Comparison of ENCODE assay signal across 9 cellular contexts in the genomic region with DNA sequence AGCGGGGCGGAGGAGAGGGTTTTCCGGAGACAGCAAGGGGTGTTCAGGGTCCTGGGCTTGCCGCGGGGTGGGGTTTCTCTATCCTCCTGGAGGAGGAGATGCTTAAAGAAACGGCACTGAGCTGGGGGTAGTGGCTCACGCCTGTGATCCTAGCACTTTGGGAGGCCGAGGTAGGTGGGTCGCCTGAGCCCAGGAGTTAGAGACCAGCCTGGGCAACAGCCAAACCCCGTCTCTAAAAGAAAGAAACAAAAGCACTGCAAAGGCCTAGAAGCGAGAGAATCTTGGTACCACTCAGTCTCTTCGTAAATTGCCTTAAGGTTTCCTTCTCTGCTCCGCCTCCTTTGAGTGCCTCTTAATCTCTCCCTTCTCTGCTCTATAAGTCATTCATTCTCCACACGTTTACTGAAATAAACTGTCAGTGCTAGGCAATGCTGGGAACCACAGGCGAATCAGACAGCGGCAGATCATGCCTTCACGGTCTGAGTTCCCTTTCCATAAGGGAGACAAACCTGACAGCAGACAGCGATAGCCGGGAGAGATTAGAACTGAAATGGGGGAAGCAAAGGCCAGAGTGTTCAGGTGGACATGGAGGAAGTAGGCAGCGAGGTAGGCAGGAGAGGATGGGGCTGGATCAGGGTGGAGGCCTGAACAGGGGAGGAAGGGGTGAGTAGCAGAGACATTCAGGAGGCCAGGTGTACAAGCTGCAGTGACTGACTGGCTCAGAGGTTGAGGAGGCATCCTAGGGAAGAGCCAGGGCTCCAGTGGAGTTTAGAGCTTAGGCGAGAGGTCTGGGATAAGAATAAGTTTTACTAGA. TPM values are rescaled to one million over a fixed set of nuclear protein-coding genes. Genes with fewer than 3 reads are reported as not detected.
DNase-seq lines count a peak whose midpoint lies in the region; ATAC-seq and TF ChIP-seq lines count a peak whose summit lies in the region.
"Had no signal": no experiment of that assay in that cellular context is flagged by ENCODE, and none has a peak within 500 bp of the region (broad histone marks: within the 10 kb centered on the region; RNA-seq: fewer than 3 reads in every experiment).

No MANE protein-coding gene starts in this region.

- no peaks in the 10 kb centered on the region for H3K27me3 ChIP-seq in H7 (ENCODE audit: control insufficient read depth, insufficient read depth, low read length)
- no peaks in the 10 kb centered on the region for H3K27me3 ChIP-seq in right atrium auricular region

- intact Hi-C loops in head of caudate nucleus (cut with DNase I): loop anchor here (5.0 to 10.0 kb wide), 3 partner anchors 215 to 233 kb away; a partner anchor contains a TSS

- DNase-seq in H7: no peak
- no peak for DNase-seq in right atrium auricular region (ENCODE audit: low spot score)
- DNase-seq in D341Med (ENCODE audit: low spot score): no peak
- no peak for DNase-seq in head of caudate nucleus

- no peaks in the 10 kb centered on the region for H3K9me3 ChIP-seq in right atrium auricular region

- peak overlapping the region; percentile 98 for H3K4me3 ChIP-seq in H7 (ENCODE audit: insufficient read depth, low read depth, low read length)
- H3K4me3 ChIP-seq in WI38 (ENCODE audit: low read depth, low read length): peak overlapping the region; percentile 100
- peak overlapping the region; percentile 92 to 99 for H3K4me3 ChIP-seq in right atrium auricular region
- peak overlapping the region; percentile 78 to 95 (median 83) for H3K4me3 ChIP-seq in skin epidermis

- ATAC-seq in GM21576 (IDR thresholded peaks at IDR 0.05; ENCODE audit: unreplicated experiment) (no peak), HG03039 (IDR thresholded peaks at IDR 0.05; ENCODE audit: unreplicated experiment) (no peak)

- H3K4me1 ChIP-seq in right atrium auricular region: peaks cover 0 to 23% of the 10 kb centered on the region in 2 donors

- H3K27ac ChIP-seq in right atrium auricular region (peak overlapping the region; percentile 88 to 93), skin epidermis (peak overlapping the region; percentile 63 to 99 (median 92))

- H3K36me3 ChIP-seq in H7 (replicated peaks; ENCODE audit: control insufficient read depth, insufficient read depth, low read length) (peaks cover 19% of the 10 kb centered on the region), right atrium auricular region (peaks cover 41% of the 10 kb centered on the region)

- TF ChIP-seq CTCF in WI38 (IDR thresholded peaks at IDR 0.05; ENCODE audit: low read depth, low read length) (0 out of 2 replicates have a peak, but pooled peaks have one; percentile 4), right atrium auricular region (IDR thresholded peaks at IDR 0.05) (no peak)

RNA-seq across cellular contexts. Expression of a gene that starts 0.6 kb away (rescaled TPM):
- 408 and 422 TPM in 2 replicates for total RNA-seq in H7 (2014; rRNA removed; shearing (Covaris generic))
- total RNA-seq in right atrium auricular region: 100 to 1,000 TPM; 716 to 786 TPM

RNA-seq across cellular contexts. Expression of a gene that starts 1.8 kb away (rescaled TPM):
- total RNA-seq in H7 (2014; rRNA removed; shearing (Covaris generic)): 8.2 and 13.7 TPM in 2 replicates
- total RNA-seq in right atrium auricular region: 1 to 10 TPM in 1 of 2 donors, under 1 TPM in 1; 0.83 to 4.2 TPM
- total RNA-seq: glomerular endothelial cell had no signal

RNA-seq across cellular contexts. Expression of a gene that starts 27.9 kb away (rescaled TPM):
- total RNA-seq in H7 (2014; rRNA removed; shearing (Covaris generic)): 163 and 226 TPM in 2 replicates
- total RNA-seq in right atrium auricular region: 100 to 1,000 TPM; 115 to 180 TPM
